30 cellular contexts compared by ENCODE assay signal in genomic region chr15:48416301-48416700, GRCh38.
DNase-seq lines count a peak whose midpoint lies in the region; ATAC-seq, FAIRE-seq and TF ChIP-seq lines count a peak whose summit lies in the region.
"Had no signal": no experiment of that assay in that cellular context is flagged by ENCODE, and none has a peak within 500 bp of the region (broad histone marks: within the 10 kb centered on the region; RNA-seq: fewer than 3 reads in every experiment).

No MANE protein-coding gene starts in this region.

- H3K79me2 ChIP-seq in GM23248 (ENCODE audit: insufficient read depth) (peaks cover 34% of the 10 kb centered on the region), GM12878 (ENCODE audit: control insufficient read depth, insufficient read depth, low read length) (no peaks in the 10 kb centered on the region), osteoblast (ENCODE audit: insufficient read depth, low read length) (no peaks in the 10 kb centered on the region)

- no peak for FAIRE-seq in GM12878 (lab: Jason Lieb, UNC)
- FAIRE-seq in HTR-8/SVneo (lab: Jason Lieb, UNC), result no peak
- FAIRE-seq: A204.1, islet of Langerhans had no signal

- H3K4me1 ChIP-seq in GM23248 (ENCODE audit: insufficient read depth) (peaks cover 52% of the 10 kb centered on the region), GM12878 (ENCODE audit: control insufficient read depth, insufficient read depth, low read length) (peaks cover 1% of the 10 kb centered on the region; the same call in 1 of the 2 replicates), osteoblast (ENCODE audit: insufficient read depth, low read length) (peaks cover 48% of the 10 kb centered on the region), Caco-2 (no peaks in the 10 kb centered on the region)
- H3K4me1 ChIP-seq: left lung, SJCRH30 had no signal

- H3K4me2 ChIP-seq in GM23248 (ENCODE audit: unreplicated experiment) (no peak overlapping the region), GM12878 (ENCODE audit: control insufficient read depth, insufficient read depth) (no peak overlapping the region), osteoblast (ENCODE audit: insufficient read depth, low read length) (no peak overlapping the region)

- peak; percentile 59 for DNase-seq in A172 (ENCODE audit: low spot score)
- DNase-seq in GM23248, result no peak
- DNase-seq in GM12878 (ENCODE audit: low read depth, low spot score), result no peak
- no peak for DNase-seq in osteoblast (ENCODE audit: insufficient read length, low spot score, missing footprints)
- no peak for DNase-seq in activated T-helper 1 cell treated with anti-CD3 and anti-CD28 coated beads, Interleukin-12 subunit alpha, Interleukin-12 subunit beta, Interleukin-2, Interleukin-4 antibody, amounts not matched to agents 30 ng/mL and 10 ng/mL and 1 ng/mL, durations not matched to agents 14 hours and 24 hours and 36 hours (ENCODE audit: low spot score)
- DNase-seq in SW480 (ENCODE audit: low spot score), result no peak
- DNase-seq in HTR-8/SVneo (ENCODE audit: insufficient read length, low spot score), result no peak
- DNase-seq in Caco-2, result no peak
- DNase-seq: activated CD4-positive, alpha-beta T cell treated with anti-CD3 and anti-CD28 coated beads, Interleukin-2, amount 10 ng/mL, durations not matched to agents 24 days and 14 days; activated CD8-positive, alpha-beta memory T cell treated with anti-CD3 and anti-CD28 coated beads for 24 hours; activated T-cell treated with anti-CD3 and anti-CD28 coated beads for 4 hours; aorta; CD4-positive, alpha-beta memory T cell; cortex of kidney; effector memory CD4-positive, alpha-beta T cell; H7; Karpas-422; left lung; NCI-H1417 treated with DMSO at 0.1 percent for 48 hours; NCI-H82; right lobe of liver; SJCRH30; stimulated activated CD4-positive, alpha-beta T cell treated with anti-CD3 and anti-CD28 coated beads, Interleukin-4, amount 100 ng/mL, for 24 hours; T-cell; trophoblast cell; WERI-Rb-1 had no signal

- H3K27me3 Mint-ChIP-seq in activated T-helper 1 cell treated with anti-CD3 and anti-CD28 coated beads, Interleukin-12 subunit alpha, Interleukin-12 subunit beta, Interleukin-2, Interleukin-4 antibody, amounts not matched to agents 30 ng/mL and 10 ng/mL and 1 ng/mL, durations not matched to agents 14 hours and 24 hours and 36 hours (ENCODE audit: insufficient read depth), result peaks cover 4% of the 10 kb centered on the region
- peaks cover 10% of the 10 kb centered on the region for H3K27me3 Mint-ChIP-seq in Caco-2 (ENCODE audit: insufficient read depth, unreplicated experiment)
- H3K27me3 Mint-ChIP-seq: activated CD4-positive, alpha-beta T cell treated with anti-CD3 and anti-CD28 coated beads, Interleukin-2, amount 10 ng/mL, durations not matched to agents 24 days and 14 days; progenitor cell of endocrine pancreas had no signal

- H3K36me3 ChIP-seq in GM23248 (ENCODE audit: low read depth) (peaks cover 86% of the 10 kb centered on the region), GM12878 (ENCODE audit: control insufficient read depth in 2 of 2, insufficient read depth in 2 of 2, low read length in 1 of 2) (no peaks in the 10 kb centered on the region; a peak in 1 of 4 replicates), osteoblast (ENCODE audit: insufficient read depth, low read length) (peaks cover 81% of the 10 kb centered on the region), Caco-2 (ENCODE audit: control insufficient read depth, insufficient read depth, low read length) (no peaks in the 10 kb centered on the region)
- H3K36me3 ChIP-seq: right lobe of liver, WERI-Rb-1 had no signal

- H3K27ac Mint-ChIP-seq in activated T-helper 1 cell treated with anti-CD3 and anti-CD28 coated beads, Interleukin-12 subunit alpha, Interleukin-12 subunit beta, Interleukin-2, Interleukin-4 antibody, amounts not matched to agents 30 ng/mL and 10 ng/mL and 1 ng/mL, durations not matched to agents 14 hours and 24 hours and 36 hours, result no peak overlapping the region
- no peak overlapping the region for H3K27ac Mint-ChIP-seq in Caco-2 (ENCODE audit: unreplicated experiment)
- H3K27ac Mint-ChIP-seq: activated CD4-positive, alpha-beta T cell treated with anti-CD3 and anti-CD28 coated beads, Interleukin-2, amount 10 ng/mL, durations not matched to agents 24 days and 14 days; CD4-positive, alpha-beta memory T cell; progenitor cell of endocrine pancreas; T-cell had no signal

- no peak for TF ChIP-seq EP300 in GM12878 (IDR thresholded peaks at IDR 0.05; ENCODE audit: borderline replicate concordance in 1 of 2, control insufficient read depth in 1 of 2, low read depth in 2 of 2, low read length in 2 of 2)

- RAD21 ChIA-PET in GM12878 (lab: Charles Lee; ENCODE audit: unreplicated experiment), result interaction anchor here (1.8 kb wide), 1 partner anchor 13 kb away, joined by 5 read pairs; no protein-coding TSS in a partner anchor

- TF ChIP-seq RAD21 in GM12878 (IDR thresholded peaks at IDR 0.05; ENCODE audit: insufficient read depth, low read depth, low read length), result no peak

- H4K20me1 ChIP-seq in GM23248 (ENCODE audit: insufficient read depth) (no peaks in the 10 kb centered on the region), GM12878 (ENCODE audit: control insufficient read depth, insufficient read depth) (no peaks in the 10 kb centered on the region), osteoblast (ENCODE audit: insufficient read depth, low read length) (no peaks in the 10 kb centered on the region)

- H3K9me3 Mint-ChIP-seq in activated T-helper 1 cell treated with anti-CD3 and anti-CD28 coated beads, Interleukin-12 subunit alpha, Interleukin-12 subunit beta, Interleukin-2, Interleukin-4 antibody, amounts not matched to agents 30 ng/mL and 10 ng/mL and 1 ng/mL, durations not matched to agents 14 hours and 24 hours and 36 hours, result no peaks in the 10 kb centered on the region
- H3K9me3 Mint-ChIP-seq in Caco-2 (ENCODE audit: unreplicated experiment), result no peaks in the 10 kb centered on the region
- H3K9me3 Mint-ChIP-seq: activated CD4-positive, alpha-beta T cell treated with anti-CD3 and anti-CD28 coated beads, Interleukin-2, amount 10 ng/mL, durations not matched to agents 24 days and 14 days; activated naive CD4-positive, alpha-beta T cell treated with anti-CD3 and anti-CD28 coated beads, Interleukin-2, amount 50 U/mL, for 72 hours; CD4-positive, alpha-beta memory T cell; T-cell had no signal

- POLR2A ChIA-PET in GM12878 (lab: Charles Lee) (no interaction called here), Caco-2 (lab: Charles Lee) (no interaction called here)

- peak; percentile 80 for ATAC-seq in GM12878
- ATAC-seq: activated naive CD4-positive, alpha-beta T cell treated with anti-CD3 and anti-CD28 coated beads, Interleukin-2, amount 50 U/mL, for 72 hours; left lung; right lobe of liver; T-cell had no signal

- BruUV-seq in GM12878 (replicated peaks; lab: Mats Ljungman, UMichigan) (no TSS peak), Caco-2 (replicated peaks; lab: Mats Ljungman, UMichigan) (no TSS peak)

- H3K27ac ChIP-seq in GM23248 (peak overlapping the region; percentile 96), GM12878 (ENCODE audit: control insufficient read depth, insufficient read depth) (no peak overlapping the region), osteoblast (ENCODE audit: low read depth, low read length) (peak overlapping the region; percentile 92)
- H3K27ac ChIP-seq: left lung, right lobe of liver, SJCRH30, WERI-Rb-1 had no signal

- WGBS in GM23248 (ENCODE audit: low coverage in 1 of 2, low lambda C conversion rate in 2 of 2, missing lambda C conversion rate in 2 of 2), 2 experiments, result 18 to 26% methylated on average over 3 of the region's 3 CpGs
- WGBS in GM12878 (ENCODE audit: insufficient coverage, insufficient replicate concordance, low lambda C conversion rate, missing lambda C conversion rate), result 22% methylated on average over 3 of the region's 3 CpGs

- H3K4me3 Mint-ChIP-seq in activated T-helper 1 cell treated with anti-CD3 and anti-CD28 coated beads, Interleukin-12 subunit alpha, Interleukin-12 subunit beta, Interleukin-2, Interleukin-4 antibody, amounts not matched to agents 30 ng/mL and 10 ng/mL and 1 ng/mL, durations not matched to agents 14 hours and 24 hours and 36 hours, result no peak overlapping the region
- H3K4me3 Mint-ChIP-seq in Caco-2 (ENCODE audit: unreplicated experiment), result no peak overlapping the region
- H3K4me3 Mint-ChIP-seq: activated CD4-positive, alpha-beta T cell treated with anti-CD3 and anti-CD28 coated beads, Interleukin-2, amount 10 ng/mL, durations not matched to agents 24 days and 14 days; CD4-positive, alpha-beta memory T cell; T-cell had no signal

- H3K4me1 Mint-ChIP-seq in activated T-helper 1 cell treated with anti-CD3 and anti-CD28 coated beads, Interleukin-12 subunit alpha, Interleukin-12 subunit beta, Interleukin-2, Interleukin-4 antibody, amounts not matched to agents 30 ng/mL and 10 ng/mL and 1 ng/mL, durations not matched to agents 14 hours and 24 hours and 36 hours (ENCODE audit: low read depth), result no peaks in the 10 kb centered on the region
- H3K4me1 Mint-ChIP-seq in Caco-2 (ENCODE audit: low read depth, unreplicated experiment), result peaks cover 6% of the 10 kb centered on the region
- H3K4me1 Mint-ChIP-seq: activated CD4-positive, alpha-beta T cell treated with anti-CD3 and anti-CD28 coated beads, Interleukin-2, amount 10 ng/mL, durations not matched to agents 24 days and 14 days; CD4-positive, alpha-beta memory T cell; T-cell had no signal

- in situ Hi-C loops in GM23248 (cut with MboI) (no loop called here), GM12878 (cut with MboI) (no loop called here)

- no peaks in the 10 kb centered on the region for H3K9me3 ChIP-seq in GM23248 (ENCODE audit: low read depth)
- no peaks in the 10 kb centered on the region for H3K9me3 ChIP-seq in GM12878 (replicated peaks; ENCODE audit: control insufficient read depth, insufficient read depth, low read length)
- no peaks in the 10 kb centered on the region for H3K9me3 ChIP-seq in osteoblast (ENCODE audit: low read depth, low read length)
- no peaks in the 10 kb centered on the region for H3K9me3 ChIP-seq in Caco-2
- H3K9me3 ChIP-seq: left lung, right lobe of liver, SJCRH30 had no signal

- no peaks in the 10 kb centered on the region for H3K9me2 ChIP-seq in GM23248 (ENCODE audit: insufficient read depth)

- CTCF ChIA-PET in GM12878 (lab: Yijun Ruan, JAX), result interaction anchor here (0.6 to 1.3 kb wide), 2 partner anchors 57 to 1829 kb away, joined by 3 to 5 read pairs; no protein-coding TSS in a partner anchor
- CTCF ChIA-PET in Caco-2 (lab: Charles Lee), result no interaction called here

- H3K36me3 Mint-ChIP-seq in activated T-helper 1 cell treated with anti-CD3 and anti-CD28 coated beads, Interleukin-12 subunit alpha, Interleukin-12 subunit beta, Interleukin-2, Interleukin-4 antibody, amounts not matched to agents 30 ng/mL and 10 ng/mL and 1 ng/mL, durations not matched to agents 14 hours and 24 hours and 36 hours (ENCODE audit: low read depth), result no peaks in the 10 kb centered on the region
- no peaks in the 10 kb centered on the region for H3K36me3 Mint-ChIP-seq in Caco-2 (ENCODE audit: insufficient read depth, unreplicated experiment)
- H3K36me3 Mint-ChIP-seq: activated naive CD4-positive, alpha-beta T cell treated with anti-CD3 and anti-CD28 coated beads, Interleukin-2, amount 50 U/mL, for 72 hours; CD4-positive, alpha-beta memory T cell; T-cell had no signal

- H3K27me3 ChIP-seq in GM23248 (replicated peaks; ENCODE audit: insufficient read depth) (no peaks in the 10 kb centered on the region), GM12878 (replicated peaks in 1 of 2; ENCODE audit: control insufficient read depth in 2 of 2, insufficient read depth in 2 of 2, low read length in 1 of 2) (no peaks in the 10 kb centered on the region), osteoblast (ENCODE audit: insufficient read depth, low read length) (no peaks in the 10 kb centered on the region), Caco-2 (replicated peaks; ENCODE audit: control insufficient read depth, insufficient read depth, low read length) (no peaks in the 10 kb centered on the region)
- H3K27me3 ChIP-seq: left lung, right lobe of liver, SJCRH30 had no signal

- SMC1A ChIA-PET in GM12878 (lab: Charles Lee; ENCODE audit: uncharacterized antibody, unreplicated experiment), result interaction anchor here (0.6 to 2.3 kb wide), 4 partner anchors 9 to 331 kb away, joined by 3 to 10 read pairs (median 4); no protein-coding TSS in a partner anchor

- TF ChIP-seq POLR2A in GM12878 (IDR thresholded peaks at IDR 0.05; ENCODE audit: low read depth, low read length), result no peak

- TF ChIP-seq CTCF in GM12878 (IDR thresholded peaks at IDR 0.05 in 2 of 3, conservative IDR thresholded peaks at IDR 0.05 in 1 of 3; ENCODE audit: control insufficient read depth in 2 of 3, extremely low read depth in 1 of 3, insufficient read depth in 1 of 3, low read depth in 3 of 3, low read length in 3 of 3), result no peak
- no peak for TF ChIP-seq CTCF in osteoblast (IDR thresholded peaks at IDR 0.05; ENCODE audit: extremely low read depth, low read depth, low read length)
- no peak for TF ChIP-seq CTCF in Caco-2 (IDR thresholded peaks at IDR 0.05; ENCODE audit: insufficient read depth in 1 of 2, low read depth in 1 of 2, low read length in 1 of 2, severe bottlenecking in 1 of 2, unreplicated experiment in 1 of 2)

- peaks cover 98% of the 10 kb centered on the region for H3F3A ChIP-seq in GM23248 (ENCODE audit: insufficient read depth)

- no peak overlapping the region for H3K4me3 ChIP-seq in GM23248
- no peak overlapping the region for H3K4me3 ChIP-seq in GM12878
- H3K4me3 ChIP-seq in osteoblast (ENCODE audit: insufficient read depth, low read length), result no peak overlapping the region
- H3K4me3 ChIP-seq in Caco-2 (ENCODE audit: low read depth, low read length), result no peak overlapping the region
- H3K4me3 ChIP-seq: left lung, right lobe of liver, SJCRH30 had no signal

- H3K9ac ChIP-seq in GM23248 (peak overlapping the region; percentile 12; the same call in 1 of the 2 replicates), GM12878 (ENCODE audit: control insufficient read depth, insufficient read depth, low read length) (no peak overlapping the region)

- no peak overlapping the region for H2AFZ ChIP-seq in GM23248
- no peak overlapping the region for H2AFZ ChIP-seq in GM12878 (ENCODE audit: control insufficient read depth, low read depth, low read length)
- no peak overlapping the region for H2AFZ ChIP-seq in osteoblast (ENCODE audit: low read length)

- intact Hi-C loops in GM12878 (cut with micrococcal nuclease; ENCODE audit: unreplicated experiment), result no loop called here
- intact Hi-C loops in activated T-helper 1 cell treated with anti-CD3 and anti-CD28 coated beads, Interleukin-12 subunit alpha, Interleukin-12 subunit beta, Interleukin-2, Interleukin-4 antibody, amounts not matched to agents 30 ng/mL and 10 ng/mL and 1 ng/mL, durations not matched to agents 14 hours and 24 hours and 36 hours (cut with micrococcal nuclease), result no loop called here
- intact Hi-C loops in Caco-2 (cut with micrococcal nuclease; ENCODE audit: unreplicated experiment), result no loop called here
